ENCODE assay signal across 23 cellular contexts in genomic region chr15:31597466-31597865, GRCh38.
"Had no signal": no experiment of that assay in that cellular context is flagged by ENCODE, and none has a peak within 500 bp of the region (broad histone marks: within the 10 kb centered on the region; RNA-seq: fewer than 3 reads in every experiment).

No MANE protein-coding gene starts in this region.

- DNase-seq: heart left ventricle; hypothalamus; immature natural killer cell; kidney; left colon; left lung; mesendoderm; naive B cell; occipital lobe; psoas muscle; sigmoid colon; small intestine; spleen; stimulated activated CD4-positive, alpha-beta T cell treated with anti-CD3 and anti-CD28 coated beads, Interleukin-4, amount 100 ng/mL, for 24 hours; stimulated activated naive CD4-positive, alpha-beta T cell treated with Interleukin-2 at 50 U/mL for 16 hours; stimulated activated naive CD8-positive, alpha-beta T cell treated with anti-CD3 and anti-CD28 coated beads, Interleukin-15, amount 100 ng/mL, for 72 hours; substantia nigra; uterus had no signal

- H3K4me3 Mint-ChIP-seq: mesothelial cell of epicardium; naive B cell; nephron; neural progenitor cell; stimulated activated effector memory CD8-positive, alpha-beta T cell treated with anti-CD3 and anti-CD28 coated beads, Interleukin-12 subunit alpha, Interleukin-12 subunit beta, amount 100 ng/mL, for 72 hours; stimulated activated naive CD8-positive, alpha-beta T cell treated with anti-CD3 and anti-CD28 coated beads, Interleukin-15, amount 100 ng/mL, for 72 hours; type B pancreatic cell had no signal

- ATAC-seq: psoas muscle; stimulated activated effector memory CD8-positive, alpha-beta T cell treated with anti-CD3 and anti-CD28 coated beads, Interleukin-12 subunit alpha, Interleukin-12 subunit beta, amount 100 ng/mL, for 72 hours; stimulated activated naive CD8-positive, alpha-beta T cell treated with anti-CD3 and anti-CD28 coated beads, Interleukin-15, amount 100 ng/mL, for 72 hours had no signal

- H3K27ac Mint-ChIP-seq: mesothelial cell of epicardium; naive B cell; nephron; neural progenitor cell; stimulated activated effector memory CD8-positive, alpha-beta T cell treated with anti-CD3 and anti-CD28 coated beads, Interleukin-12 subunit alpha, Interleukin-12 subunit beta, amount 100 ng/mL, for 72 hours; stimulated activated naive CD8-positive, alpha-beta T cell treated with anti-CD3 and anti-CD28 coated beads, Interleukin-15, amount 100 ng/mL, for 72 hours; type B pancreatic cell had no signal

- H3K9me3 Mint-ChIP-seq: stimulated activated effector memory CD8-positive, alpha-beta T cell treated with anti-CD3 and anti-CD28 coated beads, Interleukin-12 subunit alpha, Interleukin-12 subunit beta, amount 100 ng/mL, for 72 hours; stimulated activated naive CD8-positive, alpha-beta T cell treated with anti-CD3 and anti-CD28 coated beads, Interleukin-15, amount 100 ng/mL, for 72 hours had no signal

- H3K36me3 Mint-ChIP-seq: immature natural killer cell; mesothelial cell of epicardium; naive B cell; neural progenitor cell; stimulated activated effector memory CD8-positive, alpha-beta T cell treated with anti-CD3 and anti-CD28 coated beads, Interleukin-12 subunit alpha, Interleukin-12 subunit beta, amount 100 ng/mL, for 72 hours; type B pancreatic cell had no signal

- H3K4me1 Mint-ChIP-seq: naive B cell; stimulated activated effector memory CD8-positive, alpha-beta T cell treated with anti-CD3 and anti-CD28 coated beads, Interleukin-12 subunit alpha, Interleukin-12 subunit beta, amount 100 ng/mL, for 72 hours; stimulated activated naive CD8-positive, alpha-beta T cell treated with anti-CD3 and anti-CD28 coated beads, Interleukin-15, amount 100 ng/mL, for 72 hours had no signal
